ENCODE assay signal across 23 cellular contexts in genomic region chr17:2549392-2550211, GRCh38. TPM values are rescaled to one million over a fixed set of nuclear protein-coding genes. Genes with fewer than 3 reads are reported as not detected.
DNase-seq lines count a peak whose midpoint lies in the region; FAIRE-seq and TF ChIP-seq lines count a peak whose summit lies in the region.
"Had no signal": no experiment of that assay in that cellular context is flagged by ENCODE, and none has a peak within 500 bp of the region (broad histone marks: within the 10 kb centered on the region; RNA-seq: fewer than 3 reads in every experiment).

No MANE protein-coding gene starts in this region.

- H3K4me1 ChIP-seq in small intestine (ENCODE audit: control insufficient read depth in 2 of 2, insufficient read depth in 1 of 2, low read depth in 1 of 2, low read length in 1 of 2) (no peaks in the 10 kb centered on the region), A673 (ENCODE audit: insufficient read depth, low read length, poor library complexity, severe bottlenecking) (peaks cover 20% of the 10 kb centered on the region)
- H3K4me1 ChIP-seq: BE2C had no signal

- TF ChIP-seq POLR2A in lower leg skin (IDR thresholded peaks at IDR 0.05), result no peak

- intact Hi-C loops in A673 (cut with micrococcal nuclease; ENCODE audit: unreplicated experiment) (no loop called here), lower leg skin (cut with DNase I; ENCODE audit: low total_unique reads) (no loop called here)

- BruUV-seq in A673 (replicated peaks; lab: Mats Ljungman, UMichigan), result no TSS peak

- 75 to 86% (median 79%) methylated on average over 8 of the region's 8 CpGs for WGBS in small intestine, 3 donors
- WGBS in lower leg skin, 2 donors, result 80 to 87% methylated on average over 8 of the region's 8 CpGs

- no peaks in the 10 kb centered on the region for H3K9me3 ChIP-seq in small intestine (ENCODE audit: control insufficient read depth, low read depth)
- H3K9me3 ChIP-seq in A673 (ENCODE audit: low read depth, low read length, poor library complexity, severe bottlenecking), result no peaks in the 10 kb centered on the region
- H3K9me3 ChIP-seq: BE2C had no signal

- CTCF ChIA-PET in A673 (lab: Charles Lee), result no interaction called here

- H3K27me3 ChIP-seq in bronchial epithelial cell (ENCODE audit: control insufficient read depth, insufficient read depth, low read length) (no peaks in the 10 kb centered on the region), small intestine (ENCODE audit: control insufficient read depth in 2 of 2, insufficient read depth in 2 of 2, low read length in 2 of 2) (no peaks in the 10 kb centered on the region), A673 (replicated peaks; ENCODE audit: insufficient read depth, low read depth, low read length, poor library complexity) (no peaks in the 10 kb centered on the region)
- H3K27me3 ChIP-seq: BE2C had no signal

- FAIRE-seq in bronchial epithelial cell (lab: Jason Lieb, UNC), result no peak
- no peak for FAIRE-seq in small intestine (lab: Jason Lieb, UNC)

- in situ Hi-C loops in GM13976 (cut with MboI; ENCODE audit: low sequenced_read_pairs, unreplicated experiment), result no loop called here
- in situ Hi-C loops in G401 (cut with HindIII; ENCODE audit: low sequenced_read_pairs), result no loop called here

- DNase-seq in GM13976 (ENCODE audit: low spot score) (peak; percentile 10), bronchial epithelial cell (ENCODE audit: low read depth) (peak; percentile 39), islet precursor cell (peak; percentile 79), small intestine (peak; percentile 73), A673 (ENCODE audit: low spot score) (no peak), lower leg skin (ENCODE audit: low spot score in 2 of 2) (no peak), G401 (ENCODE audit: low spot score) (no peak)
- DNase-seq: ACHN; BE2C; CD8-positive, alpha-beta memory T cell; DMS 273 treated with DMSO at 0.1 percent for 48 hours; DMS79; IMR-90; NCI-H1092 treated with DMSO at 0.1 percent for 48 hours; NCI-H1436; NCI-H187; NCI-H2081 treated with DMSO at 0.1 percent for 48 hours; NCI-H446 treated with DMSO at 0.1 percent for 48 hours; NCI-H69; SHP77; T-cell had no signal

- H3K27ac ChIP-seq in small intestine (ENCODE audit: low read depth in 1 of 2, low read length in 1 of 2), result no peak overlapping the region
- H3K27ac ChIP-seq in A673 (ENCODE audit: low read depth, low read length, poor library complexity, severe bottlenecking), result no peak overlapping the region
- H3K27ac ChIP-seq: KMS-11, RWPE1 had no signal

- no peaks in the 10 kb centered on the region for H3K36me3 ChIP-seq in bronchial epithelial cell (ENCODE audit: control insufficient read depth, insufficient read depth, low read length)
- H3K36me3 ChIP-seq in small intestine (ENCODE audit: control insufficient read depth in 2 of 2, insufficient read depth in 2 of 2, low read length in 2 of 2), result no peaks in the 10 kb centered on the region
- no peaks in the 10 kb centered on the region for H3K36me3 ChIP-seq in A673 (ENCODE audit: insufficient read depth, low read length, poor library complexity, severe bottlenecking)
- H3K36me3 ChIP-seq: BE2C had no signal

- POLR2A ChIA-PET in A673 (lab: Charles Lee; ENCODE audit: low non-redundant PET), result no interaction called here

- TF ChIP-seq CTCF in GM13976 (IDR thresholded peaks at IDR 0.05; ENCODE audit: borderline replicate concordance, control extremely low read depth, extremely low read depth, insufficient read depth, missing control alignments) (no peak), bronchial epithelial cell (IDR thresholded peaks at IDR 0.05; ENCODE audit: insufficient read depth, low read length, severe bottlenecking) (no peak), A673 (conservative IDR thresholded peaks at IDR 0.05; ENCODE audit: low read depth, low read length) (no peak), lower leg skin (IDR thresholded peaks at IDR 0.05) (no peak)

- H3K4me3 ChIP-seq in bronchial epithelial cell (ENCODE audit: low read depth, low read length), result no peak overlapping the region
- H3K4me3 ChIP-seq in small intestine (ENCODE audit: low read depth in 1 of 2, low read length in 2 of 2), result no peak overlapping the region
- H3K4me3 ChIP-seq in A673 (ENCODE audit: low read depth, low read length, poor library complexity, severe bottlenecking), result no peak overlapping the region
- no peak overlapping the region for H3K4me3 ChIP-seq in lower leg skin (ENCODE audit: low read depth, poor library complexity, severe bottlenecking)

RNA-seq across cellular contexts. Expression of gene METTL16, which starts 37.9 kb away (rescaled TPM):
- total RNA-seq in bronchial epithelial cell, result 12.4 and 17.6 TPM in 2 replicates
- polyA plus RNA-seq in small intestine, result 10 to 100 TPM; 10.7 to 14.6 (median 11.3) TPM
- 50.8 and 51.3 TPM in 2 replicates for total RNA-seq in A673 (2021)
- 10 to 100 TPM; 17.7 to 47.4 (median 38.5) TPM for total RNA-seq in lower leg skin
- 29.2 and 58.3 TPM in 2 replicates for total RNA-seq in G401 (2014; rRNA removed; shearing (Covaris generic))

RNA-seq across cellular contexts. Expression of gene PAFAH1B1, which starts 43.9 kb away (rescaled TPM):
- total RNA-seq in bronchial epithelial cell (109 and 131 TPM in 2 replicates), A673 (2021) (210 and 212 TPM in 2 replicates), lower leg skin (100 to 1,000 TPM in 1 of 4 donors, 10 to 100 TPM in 3; 58.7 to 121 (median 94.6) TPM)
- 10 to 100 TPM; 40.2 to 58.4 (median 42.2) TPM for polyA plus RNA-seq in small intestine
- total RNA-seq in G401 (2014; rRNA removed; shearing (Covaris generic)), result 70.3 and 181 TPM in 2 replicates

Comparison
In these comparisons a context has a peak if more than half of its experiments do, and no peak if none do; other contexts are left out.
1. DNase-seq: peak in GM13976 (single experiment), bronchial epithelial cell (single experiment), islet precursor cell (single experiment) and small intestine (single experiment); none in A673 (single experiment), lower leg skin (0 of 2) and G401 (single experiment).